26 cellular contexts compared by ENCODE assay signal in genomic region chr1:152411846-152412245, GRCh38. TPM values are rescaled to one million over a fixed set of nuclear protein-coding genes. Genes with fewer than 3 reads are reported as not detected.
DNase-seq lines count a peak whose midpoint lies in the region; ATAC-seq, FAIRE-seq and TF ChIP-seq lines count a peak whose summit lies in the region.
"Had no signal": no experiment of that assay in that cellular context is flagged by ENCODE, and none has a peak within 500 bp of the region (broad histone marks: within the 10 kb centered on the region; RNA-seq: fewer than 3 reads in every experiment).

No MANE protein-coding gene starts in this region.

- no peak overlapping the region for H3K9ac ChIP-seq in kidney (ENCODE audit: low read length in 2 of 2)
- H3K9ac ChIP-seq: BLaER1 had no signal

- peak; percentile 44 for DNase-seq in DMS 273 (lab: John Stamatoyannopoulos, UW; ENCODE audit: unreplicated experiment)
- DNase-seq in DMS 273 treated with DMSO at 0.1 percent for 48 hours (lab: John Stamatoyannopoulos, UW), result no peak
- no peak for DNase-seq in GM23338 (ENCODE audit: low spot score)
- peak; percentile 53 for DNase-seq in kidney
- DNase-seq in stimulated activated CD4-positive, alpha-beta T cell treated with anti-CD3 and anti-CD28 coated beads, Interleukin-2, amount 100 ng/mL, for 24 hours, result no peak
- DNase-seq in NCI-H1105 treated with DMSO at 0.1 percent for 48 hours (lab: John Stamatoyannopoulos, UW), result no peak
- no peak for DNase-seq in ACHN
- DNase-seq: BE2C; Caco-2; Calu3; CD4-positive, alpha-beta memory T cell; CD4-positive, CD25-positive, alpha-beta regulatory T cell; CD8-positive, alpha-beta memory T cell; DMS79 treated with DMSO at 0.1 percent for 48 hours; GF-D8 had no signal

- no peak overlapping the region for H3K4me3 ChIP-seq in GM23338
- peak overlapping the region; percentile 32 to 51 for H3K4me3 ChIP-seq in esophagus (ENCODE audit: low read depth in 1 of 2, low read length in 2 of 2)
- no peak overlapping the region for H3K4me3 ChIP-seq in kidney (ENCODE audit: low read length in 2 of 2)
- H3K4me3 ChIP-seq: A549, BLaER1 had no signal

- H3K79me2 ChIP-seq in GM23338 (replicated peaks; ENCODE audit: insufficient read depth), result no peaks in the 10 kb centered on the region

- peak overlapping the region; percentile 56; the same call in 1 of the 2 replicates for H2AFZ ChIP-seq in GM23338

- no peak for TF ChIP-seq CTCF in GM23338 (conservative IDR thresholded peaks at IDR 0.05; ENCODE audit: low read depth in 2 of 2)
- TF ChIP-seq CTCF in kidney (IDR thresholded peaks at IDR 0.05; ENCODE audit: borderline replicate concordance, extremely low read depth, insufficient read depth), result no peak

- no peaks in the 10 kb centered on the region for H3K27me3 Mint-ChIP-seq in GM23338 (ENCODE audit: insufficient read depth, low read depth, poor library complexity)

- H3K27ac ChIP-seq in GM23338 (ENCODE audit: low read depth) (no peak overlapping the region), esophagus (ENCODE audit: low read depth in 2 of 2, low read length in 1 of 2) (peak overlapping the region in 1 of 2 donors; percentile 67), kidney (ENCODE audit: low read depth in 2 of 2, low read length in 2 of 2) (no peak overlapping the region)
- H3K27ac ChIP-seq: 22Rv1, A549, BLaER1 had no signal

- peaks cover 6% of the 10 kb centered on the region for H3K4me1 Mint-ChIP-seq in GM23338
- H3K4me1 Mint-ChIP-seq: CD14-positive monocyte; CD4-positive, alpha-beta memory T cell; CD4-positive, CD25-positive, alpha-beta regulatory T cell; CD8-positive, alpha-beta memory T cell had no signal

- H3K4me3 Mint-ChIP-seq in GM23338, result no peak overlapping the region
- H3K4me3 Mint-ChIP-seq: CD14-positive monocyte; CD4-positive, alpha-beta memory T cell; CD4-positive, CD25-positive, alpha-beta regulatory T cell; CD8-positive, alpha-beta memory T cell had no signal

- no peak overlapping the region for H3K27ac Mint-ChIP-seq in GM23338
- H3K27ac Mint-ChIP-seq: CD14-positive monocyte; CD4-positive, alpha-beta memory T cell; CD4-positive, CD25-positive, alpha-beta regulatory T cell; CD8-positive, alpha-beta memory T cell had no signal

- ATAC-seq in GM23338, result no peak
- ATAC-seq: A549 had no signal

- H3K9me3 ChIP-seq in esophagus (ENCODE audit: control insufficient read depth in 2 of 2, insufficient read depth in 1 of 2, low read depth in 1 of 2, low read length in 1 of 2), result no peaks in the 10 kb centered on the region
- H3K9me3 ChIP-seq in kidney (ENCODE audit: control insufficient read depth in 1 of 2, low read length in 2 of 2), result no peaks in the 10 kb centered on the region
- H3K9me3 ChIP-seq: A549, BE2C, BLaER1, Caco-2 had no signal

- no peaks in the 10 kb centered on the region for H4K20me1 ChIP-seq in GM23338 (replicated peaks; ENCODE audit: insufficient read depth)
- H4K20me1 ChIP-seq: BLaER1 had no signal

- no peaks in the 10 kb centered on the region for H3K36me3 ChIP-seq in GM23338 (ENCODE audit: insufficient read depth)
- no peaks in the 10 kb centered on the region for H3K36me3 ChIP-seq in esophagus (ENCODE audit: control insufficient read depth in 2 of 2, insufficient read depth in 2 of 2, low read length in 1 of 2)
- no peaks in the 10 kb centered on the region for H3K36me3 ChIP-seq in kidney (ENCODE audit: control insufficient read depth in 1 of 2, insufficient read depth in 2 of 2, low read length in 2 of 2)
- H3K36me3 ChIP-seq: BE2C, BLaER1 had no signal

- in situ Hi-C loops in ACHN (cut with HindIII; ENCODE audit: low pct_ligation_motif_present, low pct_unique_long_range_greater_than_20kb, low sequenced_read_pairs), result no loop called here

- H3K27me3 ChIP-seq in GM23338 (ENCODE audit: insufficient read depth), result no peaks in the 10 kb centered on the region
- H3K27me3 ChIP-seq in esophagus (ENCODE audit: control insufficient read depth in 1 of 2, insufficient read depth in 2 of 2, low read length in 2 of 2), result no peaks in the 10 kb centered on the region
- H3K27me3 ChIP-seq: BE2C, BLaER1 had no signal

- no peaks in the 10 kb centered on the region for H3K36me3 Mint-ChIP-seq in GM23338 (ENCODE audit: low read depth)
- H3K36me3 Mint-ChIP-seq: CD14-positive monocyte; CD4-positive, alpha-beta memory T cell; CD4-positive, CD25-positive, alpha-beta regulatory T cell; CD8-positive, alpha-beta memory T cell had no signal

- H3K4me1 ChIP-seq in GM23338 (ENCODE audit: insufficient read depth) (no peaks in the 10 kb centered on the region), esophagus (ENCODE audit: control insufficient read depth in 2 of 2, insufficient read depth in 2 of 2, low read length in 1 of 2) (peaks cover 0 to 6% of the 10 kb centered on the region in 2 donors), kidney (ENCODE audit: control insufficient read depth in 1 of 2, insufficient read depth in 1 of 2, low read depth in 1 of 2, low read length in 2 of 2) (peaks cover 2 to 12% of the 10 kb centered on the region in 2 donors)
- H3K4me1 ChIP-seq: A549, BE2C, Caco-2 had no signal

- no peaks in the 10 kb centered on the region for H3F3A ChIP-seq in GM23338 (replicated peaks; ENCODE audit: low read depth)

- intact Hi-C loops in kidney (cut with DNase I), result no loop called here

- WGBS in esophagus, 2 donors, result 91% methylated on average over 9 of the region's 9 CpGs

- no peak overlapping the region for H3K4me2 ChIP-seq in GM23338
- H3K4me2 ChIP-seq: A549 had no signal

- no peaks in the 10 kb centered on the region for H3K9me3 Mint-ChIP-seq in GM23338
- H3K9me3 Mint-ChIP-seq: CD4-positive, alpha-beta memory T cell; CD8-positive, alpha-beta memory T cell had no signal

- FAIRE-seq in kidney (lab: Jason Lieb, UNC), result no peak
- FAIRE-seq: A549, D721Med, G401.6, GM12891, GM19239 had no signal

- H3K9me2 ChIP-seq in GM23338 (ENCODE audit: insufficient read depth), result no peaks in the 10 kb centered on the region; the same call in 1 of the 2 replicates

TF ChIP-seq in GM23338, 12 proteins besides CTCF, POLR2A, EP300 and RAD21 (continues in another document):
- TF ChIP-seq ETS1 (IDR thresholded peaks at IDR 0.05), result no peak
- no peak for TF ChIP-seq CREB1 (CRISPR knock-in tag; IDR thresholded peaks at IDR 0.05; ENCODE audit: low read depth)
- TF ChIP-seq REST (IDR thresholded peaks at IDR 0.05; ENCODE audit: unreplicated experiment), result no peak
- TF ChIP-seq JUNB (IDR thresholded peaks at IDR 0.05; ENCODE audit: unreplicated experiment), result no peak
- TF ChIP-seq EZH2 (IDR thresholded peaks at IDR 0.05; ENCODE audit: low read depth, unreplicated experiment), result no peak
- no peak for TF ChIP-seq ZNF331 (CRISPR knock-in tag; IDR thresholded peaks at IDR 0.05; ENCODE audit: low read depth)
- TF ChIP-seq NANOG (IDR thresholded peaks at IDR 0.05; ENCODE audit: borderline replicate concordance), result no peak
- TF ChIP-seq ZNF114 (CRISPR knock-in tag; IDR thresholded peaks at IDR 0.05), result no peak
- TF ChIP-seq STAT1 (IDR thresholded peaks at IDR 0.05; ENCODE audit: unreplicated experiment), result no peak
- no peak for TF ChIP-seq POLR2AphosphoS5 (IDR thresholded peaks at IDR 0.05; ENCODE audit: low read depth)
- TF ChIP-seq EZH2phosphoT487 (IDR thresholded peaks at IDR 0.05; ENCODE audit: unreplicated experiment), result no peak

RNA-seq across cellular contexts. Expression of gene CRNN, which starts 2.2 kb away (rescaled TPM):
- total RNA-seq in GM23338 (2014; rRNA removed; shearing (Covaris generic)), result not detected in 2 replicates
- not detected in 2 replicates for polyA plus RNA-seq in GM23338 (2016; fragmentation: Nextera tagmentation; extraction: Ambion mirVana)
- polyA plus RNA-seq in esophagus, result 1,000 to 10,000 TPM; 4,198 to 5,125 TPM
- not detected for total RNA-seq in kidney
- not detected for polyA plus RNA-seq in kidney (ENCODE audit: insufficient read depth, low read depth, low replicate concordance)
- total RNA-seq: A172; Caco-2; Calu3; CD4-positive, alpha-beta memory T cell; CD4-positive, CD25-positive, alpha-beta regulatory T cell; CD8-positive, alpha-beta memory T cell had no signal
- polyA plus RNA-seq: A549; AG04450; CD14-positive monocyte; CD4-positive, alpha-beta memory T cell; CD4-positive, CD25-positive, alpha-beta regulatory T cell; CD8-positive, alpha-beta memory T cell had no signal

RNA-seq across cellular contexts. Expression of gene FLG2, which starts 52.0 kb away (rescaled TPM):
- total RNA-seq in GM23338 (2014; rRNA removed; shearing (Covaris generic)), result not detected in 2 replicates
- polyA plus RNA-seq in GM23338 (2016; fragmentation: Nextera tagmentation; extraction: Ambion mirVana), result not detected in 2 replicates
- polyA plus RNA-seq in esophagus, result under 1 TPM; 0.04 to 0.10 TPM
- total RNA-seq in kidney, result not detected
- polyA plus RNA-seq in kidney (ENCODE audit: insufficient read depth, low read depth, low replicate concordance), result not detected
- total RNA-seq: A172; Caco-2; Calu3; CD4-positive, alpha-beta memory T cell; CD4-positive, CD25-positive, alpha-beta regulatory T cell; CD8-positive, alpha-beta memory T cell had no signal
- polyA plus RNA-seq: A549; AG04450; CD14-positive monocyte; CD4-positive, alpha-beta memory T cell; CD4-positive, CD25-positive, alpha-beta regulatory T cell; CD8-positive, alpha-beta memory T cell had no signal

Comparison
In these comparisons a context has a peak if more than half of its experiments do, and no peak if none do; other contexts are left out.
1. DNase-seq: peak in DMS 273 (single experiment) and kidney (single experiment); none in DMS 273 treated with DMSO at 0.1 percent for 48 hours (single experiment), GM23338 (single experiment), stimulated activated CD4-positive, alpha-beta T cell treated with anti-CD3 and anti-CD28 coated beads, Interleukin-2, amount 100 ng/mL, for 24 hours (0 of 2), NCI-H1105 treated with DMSO at 0.1 percent for 48 hours (single experiment) and ACHN (single experiment).
2. H3K4me3 ChIP-seq: peak in esophagus (2 of 2); none in GM23338 (single experiment) and kidney (0 of 2).
3. RNA of gene CRNN, which starts 2.2 kb away (polyA plus RNA-seq): 4,198 to 5,125 TPM in esophagus; not detected in GM23338 and not detected in kidney (single experiment); every median in the first group is over 1,000 times any median in the second.